ENCODE assay signal across 8 cellular contexts in the genomic region with DNA sequence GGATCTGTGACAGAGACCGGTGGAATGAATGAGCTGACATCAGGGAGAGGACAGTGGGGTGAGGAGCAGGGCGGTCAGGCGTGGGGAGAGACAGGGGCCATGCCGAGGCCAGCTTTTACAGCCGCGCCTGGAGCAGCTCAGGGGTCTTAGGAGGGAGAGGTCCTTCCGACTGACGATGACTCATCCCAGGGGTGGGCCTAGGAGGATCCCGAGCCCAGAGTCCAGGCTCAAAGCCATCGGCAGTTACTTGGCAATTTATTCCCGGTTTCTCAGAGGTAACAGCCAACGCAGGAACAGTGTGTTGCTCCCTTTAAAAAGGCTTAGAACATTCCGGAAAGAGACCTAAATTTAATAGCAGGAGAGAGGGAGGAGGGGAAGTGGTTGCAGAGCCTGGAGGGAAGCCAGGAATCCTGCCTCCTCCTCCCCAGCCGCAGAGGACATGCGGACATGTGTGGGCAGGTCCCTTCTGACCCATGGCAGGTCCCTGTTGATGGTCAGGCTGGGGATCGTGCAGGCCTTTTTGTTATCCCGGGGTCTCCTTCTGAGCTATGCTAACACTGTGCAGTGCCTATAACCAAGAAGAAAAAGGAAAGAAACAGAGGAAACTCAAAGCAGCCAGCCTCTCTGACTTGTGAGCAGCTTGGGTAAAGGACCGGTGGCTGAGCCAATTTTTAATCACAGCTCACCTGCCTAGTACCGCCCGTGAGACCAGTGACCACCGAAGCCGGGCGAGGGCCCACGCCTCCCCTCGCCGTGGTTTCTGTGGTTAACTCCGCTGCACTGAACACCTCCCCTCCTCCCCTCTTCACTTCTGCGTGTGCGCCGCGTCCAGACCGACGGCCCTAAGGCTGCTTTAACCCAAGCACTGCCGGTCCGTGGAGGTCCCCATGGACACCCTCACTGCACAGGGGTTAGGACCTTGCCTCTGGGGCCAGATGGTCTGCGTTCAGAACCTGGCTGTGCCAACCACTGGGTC.
DNase-seq lines count a peak whose midpoint lies in the region; ATAC-seq, FAIRE-seq and TF ChIP-seq lines count a peak whose summit lies in the region.

No MANE protein-coding gene starts in this region.

- peaks cover 15% of the 10 kb centered on the region for H3K4me1 Mint-ChIP-seq in MCF 10A (ENCODE audit: insufficient read depth, unreplicated experiment)

- H3K4me3 Mint-ChIP-seq in MCF 10A (ENCODE audit: unreplicated experiment), result peak overlapping the region; percentile 16

- TF ChIP-seq CTCF in HL-60 (IDR thresholded peaks at IDR 0.05; ENCODE audit: insufficient read depth, low read length) (no peak), MCF 10A (IDR thresholded peaks at IDR 0.05; ENCODE audit: unreplicated experiment) (no peak), mucosa of descending colon (IDR thresholded peaks at IDR 0.05) (no peak)

- H3K27ac Mint-ChIP-seq in MCF 10A (ENCODE audit: low read depth, unreplicated experiment), result peak overlapping the region; percentile 77

- H3K36me3 Mint-ChIP-seq in MCF 10A (ENCODE audit: insufficient read depth, unreplicated experiment), result no peaks in the 10 kb centered on the region

- CTCF ChIA-PET in MCF 10A (lab: Yijun Ruan, JAX), result interaction anchor here (0.5 to 0.7 kb wide), 4 partner anchors 33 to 188 kb away, joined by 3 read pairs; no protein-coding TSS in a partner anchor

- H3K9me3 ChIP-seq in mucosa of descending colon, result no peaks in the 10 kb centered on the region

- peak; percentile 81 for FAIRE-seq in GM19239 (lab: Jason Lieb, UNC)

- DNase-seq in CD1c-positive myeloid dendritic cell (ENCODE audit: extremely low spot score) (peak; percentile 66), GM19239 (ENCODE audit: insufficient read length, low spot score) (peak; percentile 26), HL-60 (ENCODE audit: low read depth in 1 of 2, low spot score in 1 of 2) (peak; percentile 34 to 57), MCF 10A (ENCODE audit: unreplicated experiment) (peak; percentile 77), mucosa of descending colon (peak in 2 of 3 donors; percentile 22 to 44), NCI-H1694 treated with DMSO at 0.1 percent for 48 hours (lab: John Stamatoyannopoulos, UW) (no peak), NCI-H2107 (lab: John Stamatoyannopoulos, UW) (no peak), NCI-H2107 treated with DMSO at 0.1 percent for 48 hours (lab: John Stamatoyannopoulos, UW; ENCODE audit: unreplicated experiment) (no peak)

- H3K4me3 ChIP-seq in HL-60 (replicated peaks; ENCODE audit: insufficient read depth, low read length) (peak overlapping the region; percentile 15; the same call in 1 of the 2 replicates), mucosa of descending colon (no peak overlapping the region)

- H3K4me1 ChIP-seq in mucosa of descending colon (ENCODE audit: low read depth), result no peaks in the 10 kb centered on the region

- no peaks in the 10 kb centered on the region for H3K36me3 ChIP-seq in mucosa of descending colon (ENCODE audit: low read depth)

- ATAC-seq in mucosa of descending colon, result peak; percentile 46

- POLR2A ChIA-PET in MCF 10A (lab: Yijun Ruan, JAX), result no interaction called here

- intact Hi-C loops in MCF 10A (cut with micrococcal nuclease), result no loop called here
- intact Hi-C loops in mucosa of descending colon (cut with DNase I, micrococcal nuclease), result no loop called here

- H3K9me3 Mint-ChIP-seq in MCF 10A (ENCODE audit: unreplicated experiment), result no peaks in the 10 kb centered on the region

- no peaks in the 10 kb centered on the region for H3K27me3 ChIP-seq in HL-60 (ENCODE audit: insufficient read depth, poor library complexity, severe bottlenecking)

- H3K27ac ChIP-seq in HL-60 (replicated peaks), result no peak overlapping the region

- H3K27me3 Mint-ChIP-seq in MCF 10A (ENCODE audit: insufficient read depth, unreplicated experiment), result no peaks in the 10 kb centered on the region

- no TSS peak for BruUV-seq in MCF 10A (replicated peaks; lab: Mats Ljungman, UMichigan)

Comparison
In these comparisons a context has a peak if more than half of its experiments do, and no peak if none do; other contexts are left out.
1. DNase-seq: peak in CD1c-positive myeloid dendritic cell (single experiment), GM19239 (single experiment), HL-60 (2 of 2), MCF 10A (single experiment) and mucosa of descending colon (2 of 3); none in NCI-H1694 treated with DMSO at 0.1 percent for 48 hours (single experiment), NCI-H2107 (single experiment) and NCI-H2107 treated with DMSO at 0.1 percent for 48 hours (single experiment).